Comparison of ENCODE assay signal across 1 cellular context in genomic region chr4:2049811-2050210, GRCh38.
TF ChIP-seq lines count a peak whose summit lies in the region.

No MANE protein-coding gene starts in this region.

TF ChIP-seq in HepG2, 621 proteins besides CTCF, POLR2A, EP300 and RAD21 (continued from another document):
- TF ChIP-seq ZNF33A (CRISPR knock-in tag; IDR thresholded peaks at IDR 0.05; ENCODE audit: borderline replicate concordance) (no peak), SOX6 (IDR thresholded peaks at IDR 0.05) (no peak), SOX6 (CRISPR knock-in tag; IDR thresholded peaks at IDR 0.05) (no peak), ZNF224 (CRISPR knock-in tag; IDR thresholded peaks at IDR 0.05) (no peak), TSC22D2 (CRISPR knock-in tag; IDR thresholded peaks at IDR 0.05; ENCODE audit: borderline replicate concordance) (no peak), CEBPG (CRISPR knock-in tag; IDR thresholded peaks at IDR 0.05) (no peak), CREBL2 (CRISPR knock-in tag; IDR thresholded peaks at IDR 0.05; ENCODE audit: borderline replicate concordance) (no peak), NKX3-1 (CRISPR knock-in tag; IDR thresholded peaks at IDR 0.05) (no peak), ZSCAN20 (CRISPR knock-in tag; IDR thresholded peaks at IDR 0.05; ENCODE audit: borderline replicate concordance) (no peak)
- TF ChIP-seq, protein P1, sequence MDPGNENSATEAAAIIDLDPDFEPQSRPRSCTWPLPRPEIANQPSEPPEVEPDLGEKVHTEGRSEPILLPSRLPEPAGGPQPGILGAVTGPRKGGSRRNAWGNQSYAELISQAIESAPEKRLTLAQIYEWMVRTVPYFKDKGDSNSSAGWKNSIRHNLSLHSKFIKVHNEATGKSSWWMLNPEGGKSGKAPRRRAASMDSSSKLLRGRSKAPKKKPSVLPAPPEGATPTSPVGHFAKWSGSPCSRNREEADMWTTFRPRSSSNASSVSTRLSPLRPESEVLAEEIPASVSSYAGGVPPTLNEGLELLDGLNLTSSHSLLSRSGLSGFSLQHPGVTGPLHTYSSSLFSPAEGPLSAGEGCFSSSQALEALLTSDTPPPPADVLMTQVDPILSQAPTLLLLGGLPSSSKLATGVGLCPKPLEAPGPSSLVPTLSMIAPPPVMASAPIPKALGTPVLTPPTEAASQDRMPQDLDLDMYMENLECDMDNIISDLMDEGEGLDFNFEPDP (CRISPR knock-in tag; conservative IDR thresholded peaks at IDR 0.05), result no peak
- TF ChIP-seq, protein P2, sequence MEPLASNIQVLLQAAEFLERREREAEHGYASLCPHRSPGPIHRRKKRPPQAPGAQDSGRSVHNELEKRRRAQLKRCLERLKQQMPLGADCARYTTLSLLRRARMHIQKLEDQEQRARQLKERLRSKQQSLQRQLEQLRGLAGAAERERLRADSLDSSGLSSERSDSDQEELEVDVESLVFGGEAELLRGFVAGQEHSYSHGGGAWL (CRISPR knock-in tag; IDR thresholded peaks at IDR 0.05), result no peak
- TF ChIP-seq, protein P3, sequence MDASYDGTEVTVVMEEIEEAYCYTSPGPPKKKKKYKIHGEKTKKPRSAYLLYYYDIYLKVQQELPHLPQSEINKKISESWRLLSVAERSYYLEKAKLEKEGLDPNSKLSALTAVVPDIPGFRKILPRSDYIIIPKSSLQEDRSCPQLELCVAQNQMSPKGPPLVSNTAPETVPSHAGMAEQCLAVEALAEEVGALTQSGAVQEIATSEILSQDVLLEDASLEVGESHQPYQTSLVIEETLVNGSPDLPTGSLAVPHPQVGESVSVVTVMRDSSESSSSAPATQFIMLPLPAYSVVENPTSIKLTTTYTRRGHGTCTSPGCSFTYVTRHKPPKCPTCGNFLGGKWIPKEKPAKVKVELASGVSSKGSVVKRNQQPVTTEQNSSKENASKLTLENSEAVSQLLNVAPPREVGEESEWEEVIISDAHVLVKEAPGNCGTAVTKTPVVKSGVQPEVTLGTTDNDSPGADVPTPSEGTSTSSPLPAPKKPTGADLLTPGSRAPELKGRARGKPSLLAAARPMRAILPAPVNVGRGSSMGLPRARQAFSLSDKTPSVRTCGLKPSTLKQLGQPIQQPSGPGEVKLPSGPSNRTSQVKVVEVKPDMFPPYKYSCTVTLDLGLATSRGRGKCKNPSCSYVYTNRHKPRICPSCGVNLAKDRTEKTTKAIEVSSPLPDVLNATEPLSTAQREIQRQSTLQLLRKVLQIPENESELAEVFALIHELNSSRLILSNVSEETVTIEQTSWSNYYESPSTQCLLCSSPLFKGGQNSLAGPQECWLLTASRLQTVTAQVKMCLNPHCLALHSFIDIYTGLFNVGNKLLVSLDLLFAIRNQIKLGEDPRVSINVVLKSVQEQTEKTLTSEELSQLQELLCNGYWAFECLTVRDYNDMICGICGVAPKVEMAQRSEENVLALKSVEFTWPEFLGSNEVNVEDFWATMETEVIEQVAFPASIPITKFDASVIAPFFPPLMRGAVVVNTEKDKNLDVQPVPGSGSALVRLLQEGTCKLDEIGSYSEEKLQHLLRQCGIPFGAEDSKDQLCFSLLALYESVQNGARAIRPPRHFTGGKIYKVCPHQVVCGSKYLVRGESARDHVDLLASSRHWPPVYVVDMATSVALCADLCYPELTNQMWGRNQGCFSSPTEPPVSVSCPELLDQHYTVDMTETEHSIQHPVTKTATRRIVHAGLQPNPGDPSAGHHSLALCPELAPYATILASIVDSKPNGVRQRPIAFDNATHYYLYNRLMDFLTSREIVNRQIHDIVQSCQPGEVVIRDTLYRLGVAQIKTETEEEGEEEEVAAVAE (CRISPR knock-in tag; IDR thresholded peaks at IDR 0.05; ENCODE audit: borderline replicate concordance), result no peak
